In genomic region chr20:18721716-18722115, GRCh38 we compare ENCODE assay signal across 25 cellular contexts.
"Had no signal": no experiment of that assay in that cellular context is flagged by ENCODE, and none has a peak within 500 bp of the region (broad histone marks: within the 10 kb centered on the region; RNA-seq: fewer than 3 reads in every experiment).

No MANE protein-coding gene starts in this region.

- H3K9me3 ChIP-seq: left lung, pancreas, prostate gland, thoracic aorta, tibial artery, upper lobe of right lung had no signal

- ATAC-seq: left colon; left lung; lower lobe of right lung; naive thymus-derived CD4-positive, alpha-beta T cell; natural killer cell treated with Interleukin-12 subunit alpha and Interleukin-12 subunit beta and Interleukin-15 and Interleukin-18, amount 100 ng/mL, for 72 hours; pancreas; sciatic nerve; stimulated activated memory B cell treated with anti-CD40 and anti-IgM and Interleukin-4, amounts not matched to agents 10 μg/mL and 1 μg/mL and 100 μg/mL, for 72 hours; stimulated activated naive CD8-positive, alpha-beta T cell treated with anti-CD3 and anti-CD28 coated beads, Interleukin-15, amount 100 ng/mL, for 72 hours; upper lobe of right lung had no signal

- H3K4me1 ChIP-seq: left lung, lower lobe of right lung, pancreas, prostate gland, tibial artery, upper lobe of right lung had no signal

- H3K4me3 ChIP-seq: left lung, lower lobe of right lung, pancreas, prostate gland, thoracic aorta, tibial artery, upper lobe of right lung had no signal

- H3K27me3 ChIP-seq: left lung, pancreas, tibial artery, upper lobe of right lung had no signal

- DNase-seq: immature natural killer cell; kidney; left colon; left lung; lower lobe of right lung; mesenchymal stem cell; naive thymus-derived CD4-positive, alpha-beta T cell; pancreas; retina; right cardiac atrium; small intestine; stimulated activated CD4-positive, alpha-beta T cell treated with anti-CD3 and anti-CD28 coated beads, Interleukin-1b, Interleukin-23, amount 100 ng/mL, for 48 hours; stimulated activated CD4-positive, alpha-beta T cell treated with anti-CD3 and anti-CD28 coated beads, Interleukin-2, amount 100 ng/mL, for 48 hours; stimulated activated CD4-positive, alpha-beta T cell treated with anti-CD3 and anti-CD28 coated beads, Interleukin-4, amount 100 ng/mL, for 4 hours; stimulated activated CD8-positive, alpha-beta memory T cell treated with anti-CD3 and anti-CD28 coated beads, Interleukin-4, amount 100 ng/mL, for 48 hours; stimulated activated naive CD4-positive, alpha-beta T cell treated with Interleukin-2 at 50 U/mL for 16 hours; stimulated activated naive CD8-positive, alpha-beta T cell treated with anti-CD3 and anti-CD28 coated beads, Interleukin-15, amount 100 ng/mL, for 72 hours; tibial artery; trophoblast cell; upper lobe of right lung had no signal

- H3K27ac ChIP-seq: left lung, lower lobe of right lung, pancreas, thoracic aorta, tibial artery, upper lobe of right lung had no signal

- H3K36me3 ChIP-seq: left lung, lower lobe of right lung, pancreas, prostate gland, thoracic aorta, tibial artery, upper lobe of right lung had no signal
